In the genomic region with DNA sequence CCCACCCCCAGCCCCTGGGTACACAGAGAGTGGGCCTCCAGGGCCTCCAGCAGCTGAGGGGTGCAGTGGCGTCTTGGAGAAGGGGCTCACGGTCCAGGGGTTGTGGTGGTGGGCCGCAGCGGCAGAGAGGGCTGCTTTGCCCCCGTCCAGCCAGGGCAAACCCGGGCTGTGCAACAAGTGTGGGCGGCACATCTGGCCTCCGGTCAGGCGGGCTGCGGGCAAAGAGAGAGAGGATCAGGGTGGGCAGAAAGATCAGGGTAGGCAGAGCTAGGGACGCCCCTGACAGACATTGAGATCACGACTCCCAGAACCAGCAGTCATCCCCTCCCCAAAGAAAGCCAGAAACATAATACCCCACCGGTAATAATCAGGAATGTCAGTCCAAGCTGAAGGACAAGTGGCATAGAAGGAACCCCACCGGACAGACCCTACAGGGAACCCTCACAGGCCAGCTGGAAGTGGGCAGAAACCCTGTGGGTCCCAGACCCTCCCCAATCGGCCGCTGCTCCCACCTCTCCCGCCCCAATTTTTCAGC, we compare ENCODE assay signal across 11 cellular contexts. TPM values are rescaled to one million over a fixed set of nuclear protein-coding genes. Genes with fewer than 3 reads are reported as not detected.
DNase-seq lines count a peak whose midpoint lies in the region; ATAC-seq lines count a peak whose summit lies in the region.
"Had no signal": no experiment of that assay in that cellular context is flagged by ENCODE, and none has a peak within 500 bp of the region (broad histone marks: within the 10 kb centered on the region; RNA-seq: fewer than 3 reads in every experiment).

No MANE protein-coding gene starts in this region.

- H3K27ac Mint-ChIP-seq in T-helper 2 cell treated with Interferon-gamma antibody and Interleukin-4, amounts not matched to agents 5 μg/mL and 100 μg/mL, for 36 hours: no peak overlapping the region
- no peak overlapping the region for H3K27ac Mint-ChIP-seq in activated T-helper 17 cell treated with anti-CD3 and anti-CD28 coated beads, Interleukin-2, amount 50 U/mL, for 72 hours
- H3K27ac Mint-ChIP-seq in stimulated activated naive B cell treated with anti-CD40 and anti-IgM and Interleukin-4, amounts not matched to agents 10 μg/mL and 1 μg/mL and 100 μg/mL, for 72 hours: no peak overlapping the region

- peaks cover 2% of the 10 kb centered on the region for H3K9me3 ChIP-seq in iPS-18c (ENCODE audit: control insufficient read depth, insufficient read depth, low read length)

- H3K9me3 Mint-ChIP-seq in T-helper 2 cell treated with Interferon-gamma antibody and Interleukin-4, amounts not matched to agents 5 μg/mL and 100 μg/mL, for 36 hours: no peaks in the 10 kb centered on the region
- H3K9me3 Mint-ChIP-seq in activated T-helper 17 cell treated with anti-CD3 and anti-CD28 coated beads, Interleukin-2, amount 50 U/mL, for 72 hours: no peaks in the 10 kb centered on the region
- H3K9me3 Mint-ChIP-seq in stimulated activated naive B cell treated with anti-CD40 and anti-IgM and Interleukin-4, amounts not matched to agents 10 μg/mL and 1 μg/mL and 100 μg/mL, for 72 hours: no peaks in the 10 kb centered on the region

- peaks cover 79% of the 10 kb centered on the region for H3K27me3 Mint-ChIP-seq in T-helper 2 cell treated with Interferon-gamma antibody and Interleukin-4, amounts not matched to agents 5 μg/mL and 100 μg/mL, for 36 hours (ENCODE audit: low read depth)
- H3K27me3 Mint-ChIP-seq in activated T-helper 17 cell treated with anti-CD3 and anti-CD28 coated beads, Interleukin-2, amount 50 U/mL, for 72 hours: peaks cover 55% of the 10 kb centered on the region
- peaks cover 81 to 96% of the 10 kb centered on the region in 2 donors for H3K27me3 Mint-ChIP-seq in stimulated activated naive B cell treated with anti-CD40 and anti-IgM and Interleukin-4, amounts not matched to agents 10 μg/mL and 1 μg/mL and 100 μg/mL, for 72 hours

- peak overlapping the region; percentile 50; the same call in 1 of the 2 replicates for H3K4me3 ChIP-seq in iPS-18c (ENCODE audit: insufficient read depth, low read depth, low read length)

- H3K36me3 Mint-ChIP-seq in T-helper 2 cell treated with Interferon-gamma antibody and Interleukin-4, amounts not matched to agents 5 μg/mL and 100 μg/mL, for 36 hours (ENCODE audit: low read depth): no peaks in the 10 kb centered on the region
- no peaks in the 10 kb centered on the region for H3K36me3 Mint-ChIP-seq in activated T-helper 17 cell treated with anti-CD3 and anti-CD28 coated beads, Interleukin-2, amount 50 U/mL, for 72 hours (ENCODE audit: low read depth)
- peaks cover 0 to 2% of the 10 kb centered on the region in 2 donors for H3K36me3 Mint-ChIP-seq in stimulated activated naive B cell treated with anti-CD40 and anti-IgM and Interleukin-4, amounts not matched to agents 10 μg/mL and 1 μg/mL and 100 μg/mL, for 72 hours

- peaks cover 13% of the 10 kb centered on the region for H3K4me1 Mint-ChIP-seq in T-helper 2 cell treated with Interferon-gamma antibody and Interleukin-4, amounts not matched to agents 5 μg/mL and 100 μg/mL, for 36 hours (ENCODE audit: low read depth)
- H3K4me1 Mint-ChIP-seq in activated T-helper 17 cell treated with anti-CD3 and anti-CD28 coated beads, Interleukin-2, amount 50 U/mL, for 72 hours: peaks cover 9% of the 10 kb centered on the region
- peaks cover 33 to 64% of the 10 kb centered on the region in 2 donors for H3K4me1 Mint-ChIP-seq in stimulated activated naive B cell treated with anti-CD40 and anti-IgM and Interleukin-4, amounts not matched to agents 10 μg/mL and 1 μg/mL and 100 μg/mL, for 72 hours

- ATAC-seq in activated T-helper 17 cell treated with anti-CD3 and anti-CD28 coated beads, Interleukin-2, amount 50 U/mL, for 72 hours (replicated peaks): no peak
- ATAC-seq in stimulated activated naive B cell treated with anti-CD40 and anti-IgM and Interleukin-4, amounts not matched to agents 10 μg/mL and 1 μg/mL and 100 μg/mL, for 72 hours (replicated peaks): no peak
- ATAC-seq in HG02759 (IDR thresholded peaks at IDR 0.05; ENCODE audit: unreplicated experiment): no peak

- no peak for DNase-seq in T-helper 2 cell treated with Interferon-gamma antibody and Interleukin-4, amounts not matched to agents 5 μg/mL and 100 μg/mL, for 36 hours (ENCODE audit: low spot score)
- DNase-seq in T-helper 2 cell (no peak), DMS53 (lab: John Stamatoyannopoulos, UW) (no peak), NCI-H1694 (lab: John Stamatoyannopoulos, UW) (no peak)
- DNase-seq in stimulated activated naive B cell treated with anti-CD40 and anti-IgM and Interleukin-4, amounts not matched to agents 10 μg/mL and 1 μg/mL and 100 μg/mL, for 72 hours: no peak
- DNase-seq: RPMI8226 had no signal

- peak overlapping the region; percentile 41 for H3K4me3 Mint-ChIP-seq in T-helper 2 cell treated with Interferon-gamma antibody and Interleukin-4, amounts not matched to agents 5 μg/mL and 100 μg/mL, for 36 hours
- H3K4me3 Mint-ChIP-seq in activated T-helper 17 cell treated with anti-CD3 and anti-CD28 coated beads, Interleukin-2, amount 50 U/mL, for 72 hours: peak overlapping the region; percentile 70
- peak overlapping the region; percentile 84 to 88 for H3K4me3 Mint-ChIP-seq in stimulated activated naive B cell treated with anti-CD40 and anti-IgM and Interleukin-4, amounts not matched to agents 10 μg/mL and 1 μg/mL and 100 μg/mL, for 72 hours

RNA-seq across cellular contexts. Expression of a gene that starts 6.8 kb away (rescaled TPM):
- 1 to 10 TPM in 1 of 2 donors, under 1 TPM in 1; 0.17 to 1.1 TPM for total RNA-seq in activated T-helper 17 cell treated with anti-CD3 and anti-CD28 coated beads, Interleukin-2, amount 50 U/mL, for 72 hours

RNA-seq across cellular contexts. Expression of a gene that starts 19.5 kb away (rescaled TPM):
- not detected for total RNA-seq in activated T-helper 17 cell treated with anti-CD3 and anti-CD28 coated beads, Interleukin-2, amount 50 U/mL, for 72 hours
- total RNA-seq: dermis microvascular lymphatic vessel endothelial cell, renal cortical epithelial cell had no signal
